Comparison of ENCODE assay signal across 13 cellular contexts in the genomic region with DNA sequence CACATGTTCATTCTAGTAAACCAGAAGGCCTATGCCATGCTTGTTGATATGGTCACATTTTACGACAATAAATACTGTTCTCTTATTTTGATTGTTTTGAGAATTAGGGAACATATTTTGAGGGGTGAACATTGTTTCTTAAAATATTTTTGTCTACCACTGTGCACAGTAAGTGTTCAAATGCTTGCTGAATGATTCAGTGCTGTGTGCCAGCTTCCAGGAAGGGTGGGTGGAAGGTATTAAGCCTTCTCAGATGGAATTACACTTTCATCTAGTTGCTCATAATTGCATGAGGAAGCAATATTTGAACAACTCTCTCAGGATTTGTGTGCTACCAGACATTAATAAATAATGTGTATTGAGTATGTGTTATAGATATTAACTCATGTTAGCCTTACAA. TPM values are rescaled to one million over a fixed set of nuclear protein-coding genes. Genes with fewer than 3 reads are reported as not detected.
DNase-seq lines count a peak whose midpoint lies in the region; ATAC-seq and TF ChIP-seq lines count a peak whose summit lies in the region.
"Had no signal": no experiment of that assay in that cellular context is flagged by ENCODE, and none has a peak within 500 bp of the region (broad histone marks: within the 10 kb centered on the region; RNA-seq: fewer than 3 reads in every experiment).

No MANE protein-coding gene starts in this region.

- peak overlapping the region; percentile 3 for H3K4me2 ChIP-seq in osteoblast (ENCODE audit: insufficient read depth, low read length)
- H3K4me2 ChIP-seq: BLaER1 treated with 17β-estradiol and CSF1 and Interleukin-3, amounts not matched to agents 10 nM and 100 nM had no signal

- no peaks in the 10 kb centered on the region for H3K27me3 ChIP-seq in RWPE2 (ENCODE audit: insufficient read depth, poor library complexity, severe bottlenecking)
- no peaks in the 10 kb centered on the region for H3K27me3 ChIP-seq in osteoblast (ENCODE audit: insufficient read depth, low read length)
- H3K27me3 ChIP-seq: BLaER1 treated with 17β-estradiol and CSF1 and Interleukin-3, amounts not matched to agents 10 nM and 100 nM had no signal

- no peak overlapping the region for H3K27ac Mint-ChIP-seq in natural killer cell treated with Interleukin-12 subunit alpha and Interleukin-12 subunit beta and Interleukin-15 and Interleukin-18, amount 100 ng/mL, for 72 hours

- H3K4me1 ChIP-seq in RWPE2 (ENCODE audit: insufficient read depth, poor library complexity, severe bottlenecking) (no peaks in the 10 kb centered on the region), osteoblast (ENCODE audit: insufficient read depth, low read length) (peaks cover 4% of the 10 kb centered on the region)
- H3K4me1 ChIP-seq: BLaER1 treated with 17β-estradiol and CSF1 and Interleukin-3, amounts not matched to agents 10 nM and 100 nM had no signal

- H3K4me3 Mint-ChIP-seq in natural killer cell treated with Interleukin-12 subunit alpha and Interleukin-12 subunit beta and Interleukin-15 and Interleukin-18, amount 100 ng/mL, for 72 hours: no peak overlapping the region

- H3K9me3 ChIP-seq in RWPE2 (ENCODE audit: severe bottlenecking) (no peaks in the 10 kb centered on the region), osteoblast (ENCODE audit: low read depth, low read length) (no peaks in the 10 kb centered on the region)

- TF ChIP-seq CTCF in RWPE2 (IDR thresholded peaks at IDR 0.05; ENCODE audit: poor library complexity, severe bottlenecking): no peak
- no peak for TF ChIP-seq CTCF in osteoblast (IDR thresholded peaks at IDR 0.05; ENCODE audit: extremely low read depth, low read depth, low read length)

- H3K36me3 Mint-ChIP-seq in natural killer cell treated with Interleukin-12 subunit alpha and Interleukin-12 subunit beta and Interleukin-15 and Interleukin-18, amount 100 ng/mL, for 72 hours: no peaks in the 10 kb centered on the region

- H3K27me3 Mint-ChIP-seq in natural killer cell treated with Interleukin-12 subunit alpha and Interleukin-12 subunit beta and Interleukin-15 and Interleukin-18, amount 100 ng/mL, for 72 hours: no peaks in the 10 kb centered on the region

- H3K9me3 Mint-ChIP-seq in natural killer cell treated with Interleukin-12 subunit alpha and Interleukin-12 subunit beta and Interleukin-15 and Interleukin-18, amount 100 ng/mL, for 72 hours: no peaks in the 10 kb centered on the region

- no peaks in the 10 kb centered on the region for H3K4me1 Mint-ChIP-seq in natural killer cell treated with Interleukin-12 subunit alpha and Interleukin-12 subunit beta and Interleukin-15 and Interleukin-18, amount 100 ng/mL, for 72 hours (ENCODE audit: low read depth in 2 of 2)

- no peak overlapping the region for H3K27ac ChIP-seq in RWPE2 (ENCODE audit: poor library complexity, severe bottlenecking)
- peak overlapping the region; percentile 12 for H3K27ac ChIP-seq in epithelial cell of prostate
- H3K27ac ChIP-seq in osteoblast (ENCODE audit: low read depth, low read length): no peak overlapping the region
- H3K27ac ChIP-seq: BLaER1 treated with 17β-estradiol and CSF1 and Interleukin-3, amounts not matched to agents 10 nM and 100 nM had no signal

- H4K20me1 ChIP-seq in osteoblast (ENCODE audit: insufficient read depth, low read length): no peaks in the 10 kb centered on the region
- H4K20me1 ChIP-seq: BLaER1 treated with 17β-estradiol and CSF1 and Interleukin-3, amounts not matched to agents 10 nM and 100 nM had no signal

- H3K79me2 ChIP-seq in osteoblast (ENCODE audit: insufficient read depth, low read length): no peaks in the 10 kb centered on the region

- ATAC-seq in RWPE2 (ENCODE audit: low read depth) (0 out of 3 replicates have a peak, but pooled peaks have one; percentile 38), GM19463 (IDR thresholded peaks at IDR 0.05; ENCODE audit: unreplicated experiment) (no peak), GM21367 (IDR thresholded peaks at IDR 0.05; ENCODE audit: unreplicated experiment) (no peak), HG02642 (IDR thresholded peaks at IDR 0.05; ENCODE audit: poor library complexity, unreplicated experiment) (no peak)
- ATAC-seq in natural killer cell treated with Interleukin-12 subunit alpha and Interleukin-12 subunit beta and Interleukin-15 and Interleukin-18, amount 100 ng/mL, for 72 hours: no peak
- ATAC-seq: HepG2 had no signal

- DNase-seq in RWPE2 (ENCODE audit: low spot score): no peak
- DNase-seq in epithelial cell of prostate (ENCODE audit: low read depth, low spot score): no peak
- no peak for DNase-seq in osteoblast (ENCODE audit: insufficient read length, low spot score, missing footprints)
- no peak for DNase-seq in natural killer cell treated with Interleukin-12 subunit alpha and Interleukin-12 subunit beta and Interleukin-15 and Interleukin-18, amount 100 ng/mL, for 72 hours (ENCODE audit: low spot score)
- DNase-seq: NCI-H1417, NCI-H2029 treated with DMSO at 0.1 percent for 48 hours, NCI-H510A treated with DMSO at 0.1 percent for 48 hours, SIG-M5 had no signal

- no peaks in the 10 kb centered on the region for H3K36me3 ChIP-seq in RWPE2 (ENCODE audit: low read depth)
- H3K36me3 ChIP-seq in osteoblast (ENCODE audit: insufficient read depth, low read length): no peaks in the 10 kb centered on the region

- H2AFZ ChIP-seq in osteoblast (ENCODE audit: low read length): no peak overlapping the region

- H3K4me3 ChIP-seq in RWPE2 (ENCODE audit: severe bottlenecking) (no peak overlapping the region), osteoblast (ENCODE audit: insufficient read depth, low read length) (no peak overlapping the region)
- H3K4me3 ChIP-seq: BLaER1 treated with 17β-estradiol and CSF1 and Interleukin-3, amounts not matched to agents 10 nM and 100 nM had no signal

RNA-seq across cellular contexts. Expression of gene TMX1, which starts 15.5 kb away (rescaled TPM):
- 50.1 and 55.4 TPM in 2 replicates for total RNA-seq in osteoblast
- 10 to 100 TPM; 43.2 to 47.8 TPM for total RNA-seq in natural killer cell treated with Interleukin-12 subunit alpha and Interleukin-12 subunit beta and Interleukin-15 and Interleukin-18, amount 100 ng/mL, for 72 hours
